8 cellular contexts compared by ENCODE assay signal in genomic region chr7:151060113-151060415, GRCh38.
A peak's percentile ranks its signal among the peaks of the same experiment; 100 is the strongest.
DNase-seq lines count a peak whose midpoint lies in the region; ATAC-seq and TF ChIP-seq lines count a peak whose summit lies in the region.

No MANE protein-coding gene starts in this region.

- peak overlapping the region; percentile 16 for H3K27ac Mint-ChIP-seq in central memory CD8-positive, alpha-beta T cell (ENCODE audit: low read depth)

- no peak for ATAC-seq in central memory CD8-positive, alpha-beta T cell (replicated peaks; ENCODE audit: extremely low read depth, poor library complexity, severe bottlenecking)
- no peak for ATAC-seq in GM19023 (IDR thresholded peaks at IDR 0.05; ENCODE audit: unreplicated experiment)
- no peak for ATAC-seq in GM18517 (IDR thresholded peaks at IDR 0.05; ENCODE audit: unreplicated experiment)
- no peak for ATAC-seq in HG02885 (IDR thresholded peaks at IDR 0.05; ENCODE audit: poor library complexity, unreplicated experiment)

- DNase-seq in AG04449 (ENCODE audit: low read depth, low spot score) = no peak
- DNase-seq in central memory CD8-positive, alpha-beta T cell (ENCODE audit: low spot score in 2 of 2) = no peak
- DNase-seq in NCI-H146 (lab: John Stamatoyannopoulos, UW) = no peak

- peak overlapping the region; percentile 94 for H3K4me3 Mint-ChIP-seq in central memory CD8-positive, alpha-beta T cell

- H3K36me3 ChIP-seq in KOPT-K1 (ENCODE audit: insufficient read depth, low read length) (peaks cover 16% of the 10 kb centered on the region), muscle layer of duodenum (ENCODE audit: control insufficient read depth in 1 of 2, insufficient read depth in 2 of 2, low read length in 2 of 2) (peaks cover 7 to 8% of the 10 kb centered on the region in 2 donors)

- TF ChIP-seq CTCF in AG04449 (IDR thresholded peaks at IDR 0.05; ENCODE audit: insufficient read depth, low read length, missing control alignments) = no peak

- H3K27ac ChIP-seq in KOPT-K1 (ENCODE audit: low read depth, low read length, poor library complexity, severe bottlenecking) (peak overlapping the region; percentile 67), muscle layer of duodenum (ENCODE audit: low read length) (peak overlapping the region; percentile 51)

- H3K4me1 ChIP-seq in muscle layer of duodenum (ENCODE audit: control insufficient read depth in 1 of 2, insufficient read depth in 2 of 2, low read length in 2 of 2) = peaks cover 23 to 49% of the 10 kb centered on the region in 2 donors

- CTCF ChIA-PET in AG04449 (lab: Yijun Ruan, JAX) = interaction anchor here (0.6 to 4.8 kb wide), 7 partner anchors 17 to 64 kb away, joined by 3 to 48 read pairs (median 5); no protein-coding TSS in a partner anchor

- H3K4me3 ChIP-seq in AG04449 (ENCODE audit: low read depth, low read length) (peak overlapping the region; percentile 75), muscle layer of duodenum (ENCODE audit: low read depth in 1 of 2, low read length in 2 of 2) (peak overlapping the region; percentile 92 to 93)

- peaks cover 20% of the 10 kb centered on the region for H3K36me3 Mint-ChIP-seq in central memory CD8-positive, alpha-beta T cell (ENCODE audit: insufficient read depth)

- H3K9me3 ChIP-seq in KOPT-K1 (ENCODE audit: insufficient read depth, low read length, poor library complexity, severe bottlenecking) (no peaks in the 10 kb centered on the region), muscle layer of duodenum (ENCODE audit: control insufficient read depth in 1 of 2, low read length in 2 of 2) (no peaks in the 10 kb centered on the region)

- no peaks in the 10 kb centered on the region for H3K27me3 Mint-ChIP-seq in central memory CD8-positive, alpha-beta T cell

- POLR2A ChIA-PET in AG04449 (lab: Yijun Ruan, JAX) = interaction anchor here (1.2 kb wide), 1 partner anchor 20 kb away, joined by 3 read pairs; the partner anchor contains the start of gene FASTK

- no peaks in the 10 kb centered on the region for H3K9me3 Mint-ChIP-seq in central memory CD8-positive, alpha-beta T cell

- no peaks in the 10 kb centered on the region for H3K27me3 ChIP-seq in muscle layer of duodenum (ENCODE audit: low read depth, low read length)

- H3K4me1 Mint-ChIP-seq in central memory CD8-positive, alpha-beta T cell = peaks cover 34% of the 10 kb centered on the region
